Comparison of ENCODE assay signal across 9 cellular contexts in the genomic region with DNA sequence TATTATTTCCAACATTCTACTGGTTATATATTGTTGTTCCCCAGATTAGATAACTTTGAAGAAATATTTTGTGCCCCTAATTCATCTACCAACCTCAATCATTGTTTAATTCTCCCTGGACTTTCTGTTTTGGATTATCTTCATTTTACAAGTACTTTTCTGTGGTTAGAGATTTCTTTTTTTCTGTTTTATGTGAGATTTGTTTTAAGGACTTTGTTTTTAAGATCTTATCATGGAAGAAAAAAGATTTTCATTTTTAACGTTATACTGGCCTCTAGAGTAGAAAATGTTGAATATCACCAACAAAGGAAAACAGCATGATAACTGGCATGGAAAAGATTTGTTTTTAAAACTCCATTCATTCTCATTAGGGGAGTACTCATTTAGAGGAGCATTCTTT.
DNase-seq lines count a peak whose midpoint lies in the region; ATAC-seq and TF ChIP-seq lines count a peak whose summit lies in the region.
"Had no signal": no experiment of that assay in that cellular context is flagged by ENCODE, and none has a peak within 500 bp of the region (broad histone marks: within the 10 kb centered on the region; RNA-seq: fewer than 3 reads in every experiment).

No MANE protein-coding gene starts in this region.

- TF ChIP-seq POLR2A in body of pancreas (IDR thresholded peaks at IDR 0.05), result no peak

- no peak overlapping the region for H2BK15ac ChIP-seq in mesendoderm (replicated peaks; ENCODE audit: low read depth)

- no peak overlapping the region for H3K23ac ChIP-seq in mesendoderm (ENCODE audit: low read length)

- no peaks in the 10 kb centered on the region for H3K79me1 ChIP-seq in mesendoderm (ENCODE audit: low read length)

- no peak overlapping the region for H2AK5ac ChIP-seq in mesendoderm (ENCODE audit: low read length)

- H3K4me1 ChIP-seq in BLaER1, result peaks cover 31% of the 10 kb centered on the region
- H3K4me1 ChIP-seq in body of pancreas, result peaks cover 13% of the 10 kb centered on the region
- no peaks in the 10 kb centered on the region for H3K4me1 ChIP-seq in mesendoderm (ENCODE audit: control insufficient read depth, low read depth, low read length)

- H3K4me2 ChIP-seq in BLaER1 (peak overlapping the region; percentile 30; the same call in 1 of the 2 replicates), mesendoderm (ENCODE audit: low read length) (no peak overlapping the region)

- H3K4me3 ChIP-seq in BLaER1 (no peak overlapping the region), body of pancreas (no peak overlapping the region), mesendoderm (ENCODE audit: low read length) (no peak overlapping the region)

- no peak overlapping the region for H3K18ac ChIP-seq in mesendoderm (ENCODE audit: low read length)

- no peak overlapping the region for H3K4ac ChIP-seq in mesendoderm (ENCODE audit: low read depth, low read length)

- H3K36me3 ChIP-seq in BLaER1 (no peaks in the 10 kb centered on the region), body of pancreas (replicated peaks in 1 of 2; ENCODE audit: insufficient read depth in 1 of 2, low read depth in 2 of 2) (no peaks in the 10 kb centered on the region), mesendoderm (ENCODE audit: control insufficient read depth, insufficient read depth, low read length) (no peaks in the 10 kb centered on the region)

- no peak overlapping the region for H2BK120ac ChIP-seq in mesendoderm (ENCODE audit: low read depth, low read length)

- H3K27ac ChIP-seq in BLaER1 (peak overlapping the region; percentile 39), body of pancreas (no peak overlapping the region), mesendoderm (ENCODE audit: low read depth, low read length) (no peak overlapping the region)

- H3K9me3 ChIP-seq in BLaER1, result no peaks in the 10 kb centered on the region
- H3K9me3 ChIP-seq in body of pancreas, result no peaks in the 10 kb centered on the region

- WGBS in body of pancreas, 2 donors, result 2% methylated on average over 1 of the region's 1 CpG
- WGBS in mesendoderm (ENCODE audit: extremely low coverage, insufficient coverage, low lambda C conversion rate), result no CpG with 5 or more reads among the region's 1 CpG

- DNase-seq in NCI-H1417 (lab: John Stamatoyannopoulos, UW) (peak in 2 of 3 experiments; percentile 12 to 59), body of pancreas (no peak), mesendoderm (peak; percentile 42)

- ATAC-seq in body of pancreas (no peak), GM21423 (IDR thresholded peaks at IDR 0.05; ENCODE audit: unreplicated experiment) (no peak), HG03135 (IDR thresholded peaks at IDR 0.05; ENCODE audit: unreplicated experiment) (no peak), GM21737 (IDR thresholded peaks at IDR 0.05; ENCODE audit: unreplicated experiment) (no peak), GM21367 (IDR thresholded peaks at IDR 0.05; ENCODE audit: unreplicated experiment) (no peak)
- ATAC-seq: naive thymus-derived CD8-positive, alpha-beta T cell had no signal

- no peak overlapping the region for H2BK5ac ChIP-seq in mesendoderm (ENCODE audit: low read length)

- H3K27me3 ChIP-seq in BLaER1 (no peaks in the 10 kb centered on the region), body of pancreas (no peaks in the 10 kb centered on the region), mesendoderm (ENCODE audit: insufficient read depth, low read length, poor library complexity) (no peaks in the 10 kb centered on the region)

- intact Hi-C loops in body of pancreas (cut with DNase I), result no loop called here

- H4K8ac ChIP-seq in mesendoderm (ENCODE audit: low read depth, low read length), result no peak overlapping the region

- no peaks in the 10 kb centered on the region for H3K79me2 ChIP-seq in mesendoderm (ENCODE audit: control insufficient read depth, insufficient read depth, low read length)

- H3K9ac ChIP-seq in BLaER1 (no peak overlapping the region), mesendoderm (ENCODE audit: low read length) (no peak overlapping the region)

- H3K56ac ChIP-seq in mesendoderm (ENCODE audit: low read length), result no peak overlapping the region

- TF ChIP-seq CTCF in body of pancreas (IDR thresholded peaks at IDR 0.05), result peak in 5 of 7 experiments; percentile 38 to 58 (median 54)

- no peaks in the 10 kb centered on the region for H4K20me1 ChIP-seq in BLaER1

- H4K5ac ChIP-seq in mesendoderm (ENCODE audit: low read length), result no peak overlapping the region

Comparison
In these comparisons a context has a peak if more than half of its experiments do, and no peak if none do; other contexts are left out.
1. DNase-seq: peak in NCI-H1417 (2 of 3) and mesendoderm (single experiment); none in body of pancreas (0 of 4).